In genomic region chr10:61564444-61564843, GRCh38 we compare ENCODE assay signal across 33 cellular contexts.
"Had no signal": no experiment of that assay in that cellular context is flagged by ENCODE, and none has a peak within 500 bp of the region (broad histone marks: within the 10 kb centered on the region; RNA-seq: fewer than 3 reads in every experiment).

No MANE protein-coding gene starts in this region.

- H3K27ac ChIP-seq: adrenal gland, ascending aorta, body of pancreas, brain microvascular endothelial cell, breast epithelium, cardiac muscle cell had no signal

- ATAC-seq: activated naive CD4-positive, alpha-beta T cell treated with anti-CD3 and anti-CD28 coated beads, Interleukin-2, amount 50 U/mL, for 72 hours; activated naive CD8-positive, alpha-beta T cell treated with anti-CD3 and anti-CD28 coated beads, Interleukin-2, amount 50 U/mL, for 24 hours; activated T-cell treated with anti-CD3 and anti-CD28 coated beads, Interleukin-2, amount 50 U/mL, for 4 hours; activated T-cell treated with anti-CD3 and anti-CD28 coated beads, Interleukin-2, amount 50 U/mL, for 72 hours; activated T-helper 17 cell treated with anti-CD3 and anti-CD28 coated beads, Interleukin-2, amount 50 U/mL, for 72 hours; body of pancreas had no signal

- H3K27me3 ChIP-seq: adrenal gland, ascending aorta, body of pancreas, brain microvascular endothelial cell, breast epithelium, cardiac muscle cell had no signal

- H3K4me3 ChIP-seq: adrenal gland, ascending aorta, body of pancreas, breast epithelium, cardiac muscle cell had no signal

- DNase-seq: activated effector memory CD4-positive, alpha-beta T cell treated with anti-CD3 and anti-CD28 coated beads, Interleukin-2, amount 50 U/mL, for 16 hours; activated effector memory CD4-positive, alpha-beta T cell treated with Interleukin-2 at 50 U/mL for 16 hours; activated gamma-delta T cell; activated gamma-delta T cell treated with Interleukin-2 at 50 U/mL for 16 hours; activated naive CD4-positive, alpha-beta T cell treated with anti-CD3 and anti-CD28 coated beads for 36 hours; activated naive CD4-positive, alpha-beta T cell treated with anti-CD3 and anti-CD28 coated beads, Interleukin-2, amount 10 ng/mL, durations not matched to agents 7 days and 5 days; activated naive CD4-positive, alpha-beta T cell treated with anti-CD3 and anti-CD28 coated beads, Interleukin-2, amount 50 U/mL, for 16 hours; activated naive CD4-positive, alpha-beta T cell treated with Interleukin-2 at 50 U/mL for 16 hours; activated naive CD8-positive, alpha-beta T cell treated with anti-CD3 and anti-CD28 coated beads for 36 hours; activated naive CD8-positive, alpha-beta T cell treated with anti-CD3 and anti-CD28 coated beads, Interleukin-2, amount 10 ng/mL, durations not matched to agents 7 days and 5 days; activated naive CD8-positive, alpha-beta T cell treated with anti-CD3 and anti-CD28 coated beads, Interleukin-2, amount 50 U/mL, for 24 hours; activated T-cell treated with anti-CD3 and anti-CD28 coated beads, Interleukin-2, amount 50 U/mL, for 1 hour; activated T-cell treated with anti-CD3 and anti-CD28 coated beads, Interleukin-2, amount 50 U/mL, for 24 hours; activated T-cell treated with anti-CD3 and anti-CD28 coated beads, Interleukin-2, amount 50 U/mL, for 4 hours; activated T-cell treated with anti-CD3 and anti-CD28 coated beads, Interleukin-2, amount 50 U/mL, for 48 hours; activated T-cell treated with anti-CD3 and anti-CD28 coated beads, Interleukin-2, amount 50 U/mL, for 72 hours; adrenal gland; amniotic stem cell; amygdala; anterior cingulate cortex; aorta; body of pancreas; brain microvascular endothelial cell; caudate nucleus; central memory CD4-positive, alpha-beta T cell; cerebellar nuclear complex had no signal

- H3K9me3 ChIP-seq: adrenal gland, ascending aorta, body of pancreas, breast epithelium had no signal

- FAIRE-seq: astrocyte, bronchial epithelial cell had no signal

- H3K4me1 ChIP-seq: adrenal gland, ascending aorta, body of pancreas, breast epithelium had no signal

- H3K36me3 ChIP-seq: adrenal gland, ascending aorta, brain microvascular endothelial cell, breast epithelium, cardiac muscle cell had no signal
